ENCODE assay signal across 18 cellular contexts in genomic region chr10:132946806-132947530, GRCh38.
"Had no signal": no experiment of that assay in that cellular context is flagged by ENCODE, and none has a peak within 500 bp of the region (broad histone marks: within the 10 kb centered on the region; RNA-seq: fewer than 3 reads in every experiment).

No MANE protein-coding gene starts in this region.

- ATAC-seq: activated CD8-positive, alpha-beta T cell treated with anti-CD3 and anti-CD28 coated beads, Interleukin-2, amount 10 ng/mL, durations not matched to agents 7 days and 5 days; effector memory CD8-positive, alpha-beta T cell; esophagus mucosa; gastroesophageal sphincter; left colon; naive thymus-derived CD4-positive, alpha-beta T cell; psoas muscle; stimulated activated naive CD8-positive, alpha-beta T cell treated with anti-CD3 and anti-CD28 coated beads, Interleukin-15, Interleukin-2, amounts not matched to agents 100 U/mL and 50 U/mL, for 24 hours had no signal

- DNase-seq: activated CD4-positive, alpha-beta T cell treated with anti-CD3 and anti-CD28 coated beads for 1 hour; activated CD4-positive, alpha-beta T cell treated with anti-CD3 and anti-CD28 coated beads, Interleukin-2, amount 50 U/mL, for 1 hour; activated CD8-positive, alpha-beta T cell treated with anti-CD3 and anti-CD28 coated beads, Interleukin-2, amount 10 ng/mL, durations not matched to agents 7 days and 5 days; activated gamma-delta T cell; activated naive CD4-positive, alpha-beta T cell treated with anti-CD3 and anti-CD28 coated beads, Interleukin-2, amount 50 U/mL, for 16 hours; brain microvascular endothelial cell; central memory CD4-positive, alpha-beta T cell; colonic mucosa; effector memory CD8-positive, alpha-beta T cell; left colon; mesendoderm; naive thymus-derived CD4-positive, alpha-beta T cell; psoas muscle; stimulated activated CD4-positive, alpha-beta T cell treated with anti-CD3 and anti-CD28 coated beads, Interleukin-4, amount 100 ng/mL, for 4 hours; stimulated activated naive CD8-positive, alpha-beta T cell treated with anti-CD3 and anti-CD28 coated beads, Interleukin-15, Interleukin-2, amounts not matched to agents 100 U/mL and 50 U/mL, for 24 hours; thyroid gland had no signal
